19 cellular contexts compared by ENCODE assay signal in genomic region chr9:95446259-95446658, GRCh38.
DNase-seq lines count a peak whose midpoint lies in the region; TF ChIP-seq lines count a peak whose summit lies in the region.
"Had no signal": no experiment of that assay in that cellular context is flagged by ENCODE, and none has a peak within 500 bp of the region (broad histone marks: within the 10 kb centered on the region; RNA-seq: fewer than 3 reads in every experiment).

No MANE protein-coding gene starts in this region.

- H3K4me3 Mint-ChIP-seq in neural progenitor cell, result peak overlapping the region; percentile 52
- H3K4me3 Mint-ChIP-seq: CD4-positive, CD25-positive, alpha-beta regulatory T cell; CD8-positive, alpha-beta memory T cell; IgD-negative memory B cell had no signal

- peak; percentile 57 for DNase-seq in GM13977 (ENCODE audit: low spot score)
- DNase-seq in neural progenitor cell (ENCODE audit: low spot score), result no peak
- DNase-seq in activated T-cell treated with anti-CD3 and anti-CD28 coated beads, Interleukin-2, amount 50 U/mL, for 48 hours, result no peak
- no peak for DNase-seq in NCI-H1105 (lab: John Stamatoyannopoulos, UW)
- no peak for DNase-seq in OCI-M1 (lab: John Stamatoyannopoulos, UW)
- DNase-seq: ACHN; BE2C; C1 segment of cervical spinal cord; CD4-positive, CD25-positive, alpha-beta regulatory T cell; CD8-positive, alpha-beta memory T cell; COR-L47; DMS153; DMS79; GOT3; H9; KBM-7 had no signal

- no peaks in the 10 kb centered on the region for H3K27me3 Mint-ChIP-seq in neural progenitor cell (ENCODE audit: insufficient read depth, low read depth)
- H3K27me3 Mint-ChIP-seq: CD8-positive, alpha-beta memory T cell had no signal

- H3K36me3 Mint-ChIP-seq in neural progenitor cell, result peaks cover 34% of the 10 kb centered on the region

- peaks cover 52% of the 10 kb centered on the region for H3K4me1 Mint-ChIP-seq in neural progenitor cell

- TF ChIP-seq CTCF in DOHH2 (IDR thresholded peaks at IDR 0.05; ENCODE audit: low read depth, low read length, poor library complexity, severe bottlenecking), result no peak
- no peak for TF ChIP-seq CTCF in GM13977 (IDR thresholded peaks at IDR 0.05; ENCODE audit: extremely low read depth, insufficient read depth, missing control alignments)
- no peak for TF ChIP-seq CTCF in OCI-LY3 (IDR thresholded peaks at IDR 0.05; ENCODE audit: low read depth, low read length)
- no peak for TF ChIP-seq CTCF in neural progenitor cell (IDR thresholded peaks at IDR 0.05)

- H3K9me3 ChIP-seq in DOHH2 (ENCODE audit: control insufficient read depth, insufficient read depth, low read length) (no peaks in the 10 kb centered on the region), OCI-LY3 (ENCODE audit: insufficient read depth, low read length) (no peaks in the 10 kb centered on the region), neural progenitor cell (ENCODE audit: low read depth) (no peaks in the 10 kb centered on the region)
- H3K9me3 ChIP-seq: BE2C had no signal

- H3K79me2 ChIP-seq in DOHH2 (ENCODE audit: control insufficient read depth, low read length) (no peaks in the 10 kb centered on the region), OCI-LY3 (ENCODE audit: low read length) (no peaks in the 10 kb centered on the region), neural progenitor cell (ENCODE audit: low read depth) (no peaks in the 10 kb centered on the region)

- H3K9me2 ChIP-seq in DOHH2 (replicated peaks; ENCODE audit: control insufficient read depth, low read length), result no peaks in the 10 kb centered on the region

- no peak overlapping the region for H3K4me3 ChIP-seq in DOHH2 (ENCODE audit: low read length)
- peak overlapping the region; percentile 39; the same call in 1 of the 2 replicates for H3K4me3 ChIP-seq in OCI-LY3 (ENCODE audit: low read length)
- no peak overlapping the region for H3K4me3 ChIP-seq in neural progenitor cell

- no peaks in the 10 kb centered on the region for H3K27me3 ChIP-seq in DOHH2 (ENCODE audit: control insufficient read depth, low read length)
- no peaks in the 10 kb centered on the region for H3K27me3 ChIP-seq in OCI-LY3 (ENCODE audit: low read depth, low read length)
- H3K27me3 ChIP-seq in neural progenitor cell, result no peaks in the 10 kb centered on the region
- H3K27me3 ChIP-seq: BE2C had no signal

- H3F3A ChIP-seq in DOHH2 (ENCODE audit: control insufficient read depth, insufficient read depth) (0 out of 2 replicates have a peak, but pooled peaks cover 4% of the 10 kb centered on the region), neural progenitor cell (ENCODE audit: low read depth) (peaks cover 44% of the 10 kb centered on the region)

- H3K9ac ChIP-seq in OCI-LY3 (ENCODE audit: low read length) (peak overlapping the region; percentile 16; the same call in 1 of the 2 replicates), neural progenitor cell (no peak overlapping the region)

- H3K4me1 ChIP-seq in DOHH2 (ENCODE audit: control insufficient read depth, low read length), result peaks cover 26% of the 10 kb centered on the region
- peaks cover 17% of the 10 kb centered on the region for H3K4me1 ChIP-seq in OCI-LY3 (ENCODE audit: low read length)
- peaks cover 39% of the 10 kb centered on the region for H3K4me1 ChIP-seq in neural progenitor cell

- in situ Hi-C loops in GM13977 (cut with MboI; ENCODE audit: low pct_unique_long_range_greater_than_20kb, low sequenced_read_pairs, unreplicated experiment), result no loop called here

- H4K20me1 ChIP-seq in DOHH2 (ENCODE audit: control insufficient read depth, insufficient read depth, low read depth, low read length) (no peaks in the 10 kb centered on the region), OCI-LY3 (ENCODE audit: insufficient read depth, low read length) (no peaks in the 10 kb centered on the region), neural progenitor cell (ENCODE audit: low read depth) (peaks cover 26% of the 10 kb centered on the region)

- H3K27ac ChIP-seq in DOHH2 (ENCODE audit: low read depth, low read length) (peak overlapping the region; percentile 26), OCI-LY3 (ENCODE audit: low read length) (peak overlapping the region; percentile 49), neural progenitor cell (no peak overlapping the region)

- H3K36me3 ChIP-seq in DOHH2 (ENCODE audit: control insufficient read depth, low read length) (peaks cover 81% of the 10 kb centered on the region), OCI-LY3 (replicated peaks; ENCODE audit: low read depth, low read length) (peaks cover 33% of the 10 kb centered on the region), neural progenitor cell (peaks cover 6% of the 10 kb centered on the region)

- H3K4me2 ChIP-seq in DOHH2 (ENCODE audit: low read length) (no peak overlapping the region), OCI-LY3 (ENCODE audit: low read length) (peak overlapping the region; percentile 68), neural progenitor cell (no peak overlapping the region)

- H3K27ac Mint-ChIP-seq in neural progenitor cell, result no peak overlapping the region

- no peak overlapping the region; the same call in 1 of the 2 replicates for H2AFZ ChIP-seq in OCI-LY3 (ENCODE audit: low read depth, low read length)
- H2AFZ ChIP-seq in neural progenitor cell (replicated peaks), result no peak overlapping the region

- H3K9me3 Mint-ChIP-seq in neural progenitor cell, result no peaks in the 10 kb centered on the region
- H3K9me3 Mint-ChIP-seq: CD4-positive, CD25-positive, alpha-beta regulatory T cell; CD8-positive, alpha-beta memory T cell; H9; IgD-negative memory B cell had no signal
